In the genomic region with DNA sequence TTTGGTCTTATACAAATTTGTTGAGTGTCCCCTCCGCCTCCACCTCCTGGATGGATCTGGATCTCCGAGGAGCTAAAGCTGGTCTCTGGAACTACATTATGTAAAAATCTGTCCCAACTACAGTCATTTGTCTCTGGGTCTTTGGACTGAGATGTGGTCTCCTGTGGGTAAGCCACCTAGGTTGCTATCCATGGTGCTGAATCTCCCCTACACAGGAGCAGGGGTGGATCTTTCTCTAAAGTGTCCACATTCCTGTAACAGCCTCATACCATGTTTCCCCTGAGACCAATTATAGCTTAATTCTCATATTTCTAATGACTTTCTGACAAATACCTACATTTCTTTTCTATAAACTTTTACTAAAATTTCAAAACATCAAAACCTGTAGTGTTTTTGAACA, we compare ENCODE assay signal across 13 cellular contexts.
A peak's percentile ranks its signal among the peaks of the same experiment; 100 is the strongest.
DNase-seq lines count a peak whose midpoint lies in the region; ATAC-seq, FAIRE-seq and TF ChIP-seq lines count a peak whose summit lies in the region.
"Had no signal": no experiment of that assay in that cellular context is flagged by ENCODE, and none has a peak within 500 bp of the region (broad histone marks: within the 10 kb centered on the region; RNA-seq: fewer than 3 reads in every experiment).

No MANE protein-coding gene starts in this region.

- H3K27me3 ChIP-seq in GM12878 (replicated peaks in 1 of 2; ENCODE audit: control insufficient read depth in 2 of 2, insufficient read depth in 2 of 2, low read length in 1 of 2), result no peaks in the 10 kb centered on the region
- no peaks in the 10 kb centered on the region for H3K27me3 ChIP-seq in naive thymus-derived CD4-positive, alpha-beta T cell (ENCODE audit: control insufficient read depth in 2 of 2, insufficient read depth in 2 of 2, low read length in 2 of 2)
- H3K27me3 ChIP-seq: gastroesophageal sphincter, suprapubic skin had no signal

- no peak overlapping the region for H3K27ac Mint-ChIP-seq in naive thymus-derived CD4-positive, alpha-beta T cell

- H2AFZ ChIP-seq in GM12878 (ENCODE audit: control insufficient read depth, low read depth, low read length), result no peak overlapping the region

- no peak overlapping the region for H3K27ac ChIP-seq in GM12878 (ENCODE audit: control insufficient read depth, insufficient read depth)
- no peak overlapping the region for H3K27ac ChIP-seq in naive thymus-derived CD4-positive, alpha-beta T cell (ENCODE audit: low read depth, low read length)
- H3K27ac ChIP-seq: gastroesophageal sphincter, SK-N-MC, suprapubic skin had no signal

- H3K36me3 Mint-ChIP-seq in naive thymus-derived CD4-positive, alpha-beta T cell, result peaks cover 0 to 7% (median 0%) of the 10 kb centered on the region in 5 donors

- no peaks in the 10 kb centered on the region for H3K27me3 Mint-ChIP-seq in naive thymus-derived CD4-positive, alpha-beta T cell

- 64% methylated on average over 2 of the region's 2 CpGs for WGBS in GM12878 (ENCODE audit: insufficient coverage, insufficient replicate concordance, low lambda C conversion rate, missing lambda C conversion rate)

- ATAC-seq in GM12878, result peak; percentile 41; the same call in 1 of the 3 replicates
- ATAC-seq in naive thymus-derived CD4-positive, alpha-beta T cell, result no peak
- ATAC-seq: gastroesophageal sphincter had no signal

- H3K79me2 ChIP-seq in GM12878 (ENCODE audit: control insufficient read depth, insufficient read depth, low read length), result no peaks in the 10 kb centered on the region

- no peaks in the 10 kb centered on the region for H4K20me1 ChIP-seq in GM12878 (ENCODE audit: control insufficient read depth, insufficient read depth)

- H3K9me3 ChIP-seq in GM12878 (replicated peaks; ENCODE audit: control insufficient read depth, insufficient read depth, low read length), result no peaks in the 10 kb centered on the region
- no peaks in the 10 kb centered on the region for H3K9me3 ChIP-seq in naive thymus-derived CD4-positive, alpha-beta T cell (ENCODE audit: control insufficient read depth in 2 of 3, low read length in 3 of 3)
- H3K9me3 ChIP-seq: gastroesophageal sphincter, suprapubic skin had no signal

- no peak overlapping the region for H3K9ac ChIP-seq in GM12878 (ENCODE audit: control insufficient read depth, insufficient read depth, low read length)

- no peak for TF ChIP-seq POLR2A in GM12878 (IDR thresholded peaks at IDR 0.05; ENCODE audit: low read depth, low read length)

- no peak overlapping the region for H3K4me2 ChIP-seq in GM12878 (ENCODE audit: control insufficient read depth, insufficient read depth)

- POLR2A ChIA-PET in GM12878 (lab: Charles Lee), result no interaction called here
- POLR2A ChIA-PET in naive thymus-derived CD4-positive, alpha-beta T cell (lab: Charles Lee), result no interaction called here

- no peak overlapping the region for H3K4me3 ChIP-seq in GM12878
- no peak overlapping the region for H3K4me3 ChIP-seq in naive thymus-derived CD4-positive, alpha-beta T cell (ENCODE audit: low read length)
- H3K4me3 ChIP-seq: gastroesophageal sphincter, SK-N-MC, suprapubic skin had no signal

- H3K9me3 Mint-ChIP-seq in naive thymus-derived CD4-positive, alpha-beta T cell, result peaks cover 0 to 18% (median 0%) of the 10 kb centered on the region in 11 donors

- H3K36me3 ChIP-seq in GM12878 (ENCODE audit: control insufficient read depth in 2 of 2, insufficient read depth in 2 of 2, low read length in 1 of 2), result no peaks in the 10 kb centered on the region
- H3K36me3 ChIP-seq in naive thymus-derived CD4-positive, alpha-beta T cell (ENCODE audit: control insufficient read depth in 2 of 3, insufficient read depth in 3 of 3, low read length in 3 of 3), result no peaks in the 10 kb centered on the region
- H3K36me3 ChIP-seq: gastroesophageal sphincter, suprapubic skin had no signal

- TF ChIP-seq CTCF in GM13976 (IDR thresholded peaks at IDR 0.05; ENCODE audit: borderline replicate concordance, control extremely low read depth, extremely low read depth, insufficient read depth, missing control alignments) (no peak), GM12878 (IDR thresholded peaks at IDR 0.05 in 2 of 3, conservative IDR thresholded peaks at IDR 0.05 in 1 of 3; ENCODE audit: control insufficient read depth in 2 of 3, extremely low read depth in 1 of 3, insufficient read depth in 1 of 3, low read depth in 3 of 3, low read length in 3 of 3) (no peak)

- H3K4me3 Mint-ChIP-seq in naive thymus-derived CD4-positive, alpha-beta T cell, result no peak overlapping the region

- no peaks in the 10 kb centered on the region for H3K4me1 ChIP-seq in GM12878 (ENCODE audit: control insufficient read depth, insufficient read depth, low read length)
- H3K4me1 ChIP-seq in naive thymus-derived CD4-positive, alpha-beta T cell (ENCODE audit: control insufficient read depth in 2 of 2, insufficient read depth in 2 of 2, low read length in 2 of 2), result no peaks in the 10 kb centered on the region
- H3K4me1 ChIP-seq: gastroesophageal sphincter, suprapubic skin had no signal

- intact Hi-C loops in GM12878 (cut with micrococcal nuclease; ENCODE audit: unreplicated experiment), result no loop called here
- intact Hi-C loops in naive thymus-derived CD4-positive, alpha-beta T cell (cut with micrococcal nuclease), result loop anchor here in 1 of 2 donors (5.0 kb wide), 1 partner anchor 1194 kb away; no protein-coding TSS in a partner anchor

- SMC1A ChIA-PET in GM12878 (lab: Charles Lee; ENCODE audit: uncharacterized antibody, unreplicated experiment), result no interaction called here

- TF ChIP-seq RAD21 in GM12878 (IDR thresholded peaks at IDR 0.05; ENCODE audit: insufficient read depth, low read depth, low read length), result no peak

- BruUV-seq in GM12878 (replicated peaks; lab: Mats Ljungman, UMichigan), result no TSS peak

- no peaks in the 10 kb centered on the region for H3K4me1 Mint-ChIP-seq in naive thymus-derived CD4-positive, alpha-beta T cell

- RAD21 ChIA-PET in GM12878 (lab: Charles Lee; ENCODE audit: unreplicated experiment), result no interaction called here

- peak; percentile 20 for DNase-seq in GM13976 (ENCODE audit: low spot score)
- peak; percentile 1 for DNase-seq in HuH-7.5 (ENCODE audit: low spot score)
- no peak for DNase-seq in GM12878 (ENCODE audit: low read depth, low spot score)
- DNase-seq in naive thymus-derived CD4-positive, alpha-beta T cell, result peak in 5 of 9 donors; percentile 8 to 43 (median 18)
- no peak for DNase-seq in hepatic stellate cell (ENCODE audit: low spot score)
- DNase-seq in activated CD4-positive, CD25-positive, alpha-beta regulatory T cell treated with anti-CD3 and anti-CD28 coated beads, Interleukin-2, amount 50 U/mL, for 72 hours, result no peak
- DNase-seq in foreskin melanocyte, result no peak
- DNase-seq: activated CD8-positive, alpha-beta memory T cell treated with anti-CD3 and anti-CD28 coated beads, Interleukin-2, amount 50 U/mL, for 4 hours; central memory CD4-positive, alpha-beta T cell; NCI-H1436 treated with DMSO at 0.1 percent for 48 hours had no signal

- CTCF ChIA-PET in GM12878 (lab: Yijun Ruan, JAX), result no interaction called here
- CTCF ChIA-PET in naive thymus-derived CD4-positive, alpha-beta T cell (lab: Charles Lee), result no interaction called here

- in situ Hi-C loops in GM13976 (cut with MboI; ENCODE audit: low sequenced_read_pairs, unreplicated experiment) (no loop called here), GM12878 (cut with MboI) (no loop called here)

- TF ChIP-seq EP300 in GM12878 (IDR thresholded peaks at IDR 0.05; ENCODE audit: borderline replicate concordance in 1 of 2, control insufficient read depth in 1 of 2, low read depth in 2 of 2, low read length in 2 of 2), result no peak

- no peak for FAIRE-seq in GM12878 (lab: Jason Lieb, UNC)

TF ChIP-seq in GM12878, 131 proteins besides CTCF, POLR2A, EP300 and RAD21:
- TF ChIP-seq, protein P1, sequence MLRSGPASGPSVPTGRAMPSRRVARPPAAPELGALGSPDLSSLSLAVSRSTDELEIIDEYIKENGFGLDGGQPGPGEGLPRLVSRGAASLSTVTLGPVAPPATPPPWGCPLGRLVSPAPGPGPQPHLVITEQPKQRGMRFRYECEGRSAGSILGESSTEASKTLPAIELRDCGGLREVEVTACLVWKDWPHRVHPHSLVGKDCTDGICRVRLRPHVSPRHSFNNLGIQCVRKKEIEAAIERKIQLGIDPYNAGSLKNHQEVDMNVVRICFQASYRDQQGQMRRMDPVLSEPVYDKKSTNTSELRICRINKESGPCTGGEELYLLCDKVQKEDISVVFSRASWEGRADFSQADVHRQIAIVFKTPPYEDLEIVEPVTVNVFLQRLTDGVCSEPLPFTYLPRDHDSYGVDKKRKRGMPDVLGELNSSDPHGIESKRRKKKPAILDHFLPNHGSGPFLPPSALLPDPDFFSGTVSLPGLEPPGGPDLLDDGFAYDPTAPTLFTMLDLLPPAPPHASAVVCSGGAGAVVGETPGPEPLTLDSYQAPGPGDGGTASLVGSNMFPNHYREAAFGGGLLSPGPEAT (IDR thresholded peaks at IDR 0.05; ENCODE audit: low read depth), result no peak
- TF ChIP-seq CHD1 (IDR thresholded peaks at IDR 0.05; ENCODE audit: low read depth, low read length), result no peak
- TF ChIP-seq, protein P2, sequence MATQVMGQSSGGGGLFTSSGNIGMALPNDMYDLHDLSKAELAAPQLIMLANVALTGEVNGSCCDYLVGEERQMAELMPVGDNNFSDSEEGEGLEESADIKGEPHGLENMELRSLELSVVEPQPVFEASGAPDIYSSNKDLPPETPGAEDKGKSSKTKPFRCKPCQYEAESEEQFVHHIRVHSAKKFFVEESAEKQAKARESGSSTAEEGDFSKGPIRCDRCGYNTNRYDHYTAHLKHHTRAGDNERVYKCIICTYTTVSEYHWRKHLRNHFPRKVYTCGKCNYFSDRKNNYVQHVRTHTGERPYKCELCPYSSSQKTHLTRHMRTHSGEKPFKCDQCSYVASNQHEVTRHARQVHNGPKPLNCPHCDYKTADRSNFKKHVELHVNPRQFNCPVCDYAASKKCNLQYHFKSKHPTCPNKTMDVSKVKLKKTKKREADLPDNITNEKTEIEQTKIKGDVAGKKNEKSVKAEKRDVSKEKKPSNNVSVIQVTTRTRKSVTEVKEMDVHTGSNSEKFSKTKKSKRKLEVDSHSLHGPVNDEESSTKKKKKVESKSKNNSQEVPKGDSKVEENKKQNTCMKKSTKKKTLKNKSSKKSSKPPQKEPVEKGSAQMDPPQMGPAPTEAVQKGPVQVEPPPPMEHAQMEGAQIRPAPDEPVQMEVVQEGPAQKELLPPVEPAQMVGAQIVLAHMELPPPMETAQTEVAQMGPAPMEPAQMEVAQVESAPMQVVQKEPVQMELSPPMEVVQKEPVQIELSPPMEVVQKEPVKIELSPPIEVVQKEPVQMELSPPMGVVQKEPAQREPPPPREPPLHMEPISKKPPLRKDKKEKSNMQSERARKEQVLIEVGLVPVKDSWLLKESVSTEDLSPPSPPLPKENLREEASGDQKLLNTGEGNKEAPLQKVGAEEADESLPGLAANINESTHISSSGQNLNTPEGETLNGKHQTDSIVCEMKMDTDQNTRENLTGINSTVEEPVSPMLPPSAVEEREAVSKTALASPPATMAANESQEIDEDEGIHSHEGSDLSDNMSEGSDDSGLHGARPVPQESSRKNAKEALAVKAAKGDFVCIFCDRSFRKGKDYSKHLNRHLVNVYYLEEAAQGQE (IDR thresholded peaks at IDR 0.05; ENCODE audit: low read depth, low read length), result peak; percentile 92

Comparison
In these comparisons a context has a peak if more than half of its experiments do, and no peak if none do; other contexts are left out.
1. DNase-seq: peak in GM13976 (single experiment), HuH-7.5 (single experiment) and naive thymus-derived CD4-positive, alpha-beta T cell (5 of 9); none in GM12878 (single experiment), hepatic stellate cell (single experiment), activated CD4-positive, CD25-positive, alpha-beta regulatory T cell treated with anti-CD3 and anti-CD28 coated beads, Interleukin-2, amount 50 U/mL, for 72 hours (single experiment) and foreskin melanocyte (single experiment).